ENCODE assay signal across 23 cellular contexts in the genomic region with DNA sequence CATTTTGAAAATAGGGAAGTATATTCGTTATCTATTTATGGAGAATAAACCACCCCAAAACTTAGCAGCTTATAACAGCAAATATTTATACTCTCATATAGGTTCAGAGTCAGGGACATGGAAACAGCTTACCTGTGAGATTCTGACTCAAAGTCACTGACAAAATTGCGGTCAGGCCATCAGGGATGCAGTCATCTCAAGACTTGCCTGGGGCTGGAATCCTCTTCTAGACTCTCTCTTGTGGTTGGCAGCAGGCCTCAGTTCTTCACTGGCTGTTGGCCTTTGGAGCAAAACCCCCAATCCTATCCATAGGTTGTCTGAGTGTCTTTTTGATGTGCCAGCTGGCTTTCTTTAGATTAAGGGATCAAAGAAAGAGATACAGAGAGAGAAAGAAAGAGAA.
DNase-seq lines count a peak whose midpoint lies in the region; ATAC-seq, FAIRE-seq and TF ChIP-seq lines count a peak whose summit lies in the region.
"Had no signal": no experiment of that assay in that cellular context is flagged by ENCODE, and none has a peak within 500 bp of the region (broad histone marks: within the 10 kb centered on the region; RNA-seq: fewer than 3 reads in every experiment).

No MANE protein-coding gene starts in this region.

- peaks cover 15% of the 10 kb centered on the region for H3K36me3 Mint-ChIP-seq in WTC11
- H3K36me3 Mint-ChIP-seq in stimulated activated memory B cell treated with anti-CD40 and anti-IgM and Interleukin-4, amounts not matched to agents 10 μg/mL and 1 μg/mL and 100 μg/mL, for 72 hours = peaks cover 14% of the 10 kb centered on the region
- H3K36me3 Mint-ChIP-seq: CD4-positive, CD25-positive, alpha-beta regulatory T cell had no signal

- H3K4me3 Mint-ChIP-seq in WTC11 = peak overlapping the region; percentile 61
- H3K4me3 Mint-ChIP-seq in stimulated activated memory B cell treated with anti-CD40 and anti-IgM and Interleukin-4, amounts not matched to agents 10 μg/mL and 1 μg/mL and 100 μg/mL, for 72 hours = no peak overlapping the region
- H3K4me3 Mint-ChIP-seq: CD4-positive, CD25-positive, alpha-beta regulatory T cell had no signal

- peaks cover 12% of the 10 kb centered on the region for H3K9me3 Mint-ChIP-seq in WTC11
- H3K9me3 Mint-ChIP-seq in stimulated activated memory B cell treated with anti-CD40 and anti-IgM and Interleukin-4, amounts not matched to agents 10 μg/mL and 1 μg/mL and 100 μg/mL, for 72 hours = peaks cover 4% of the 10 kb centered on the region

- ATAC-seq in WTC11 = no peak
- ATAC-seq in stimulated activated memory B cell treated with anti-CD40 and anti-IgM and Interleukin-4, amounts not matched to agents 10 μg/mL and 1 μg/mL and 100 μg/mL, for 72 hours = peak; percentile 31
- no peak for ATAC-seq in GM18870 (IDR thresholded peaks at IDR 0.05; ENCODE audit: unreplicated experiment)
- ATAC-seq in GM18909 (IDR thresholded peaks at IDR 0.05; ENCODE audit: poor library complexity, unreplicated experiment) = no peak
- ATAC-seq: K562 had no signal

- H3K9me2 ChIP-seq in Karpas-422 (replicated peaks; ENCODE audit: insufficient read depth, low read length) = no peaks in the 10 kb centered on the region
- no peaks in the 10 kb centered on the region for H3K9me2 ChIP-seq in MM.1S (replicated peaks; ENCODE audit: insufficient read depth, low read length)

- H3K27ac ChIP-seq in Karpas-422 (ENCODE audit: low read length) (no peak overlapping the region), keratinocyte (ENCODE audit: control insufficient read depth, insufficient read depth, low read length) (no peak overlapping the region), MM.1S (ENCODE audit: low read length) (no peak overlapping the region)

- H3K79me2 ChIP-seq in Karpas-422 (ENCODE audit: low read length) (no peaks in the 10 kb centered on the region), keratinocyte (ENCODE audit: control insufficient read depth, insufficient read depth, low read length) (no peaks in the 10 kb centered on the region), MM.1S (ENCODE audit: low read length) (no peaks in the 10 kb centered on the region)

- no peak for TF ChIP-seq CTCF in WTC11 (IDR thresholded peaks at IDR 0.05)
- no peak for TF ChIP-seq CTCF in keratinocyte (optimal IDR thresholded peaks at IDR 0.05 in 1 of 3, IDR thresholded peaks at IDR 0.05 in 1 of 3, conservative IDR thresholded peaks at IDR 0.05 in 1 of 3; ENCODE audit: extremely low read depth in 1 of 3, insufficient read depth in 2 of 3, low read length in 3 of 3)
- no peak for TF ChIP-seq CTCF in MM.1S (IDR thresholded peaks at IDR 0.05; ENCODE audit: low read length)

- H3K4me3 ChIP-seq in Karpas-422 (ENCODE audit: low read length) (no peak overlapping the region), keratinocyte (ENCODE audit: control insufficient read depth in 2 of 3, extremely low read depth in 1 of 3, insufficient read depth in 2 of 3, low read depth in 1 of 3, low read length in 3 of 3) (no peak overlapping the region), MM.1S (ENCODE audit: low read length) (no peak overlapping the region)
- H3K4me3 ChIP-seq: K562 had no signal

- no peaks in the 10 kb centered on the region for H3K9me1 ChIP-seq in keratinocyte (ENCODE audit: control insufficient read depth, extremely low read depth, insufficient read depth, low read length)

- H3K4me1 ChIP-seq in Karpas-422 (ENCODE audit: low read length) (no peaks in the 10 kb centered on the region), keratinocyte (ENCODE audit: control insufficient read depth, extremely low read depth, insufficient read depth, low read length) (no peaks in the 10 kb centered on the region), MM.1S (ENCODE audit: low read length) (no peaks in the 10 kb centered on the region)

- dilution Hi-C loops in keratinocyte (cut with MboI; ENCODE audit: extremely low pct_ligation_motif_present, low sequenced_read_pairs) = no loop called here

- no peak overlapping the region for H3K9ac ChIP-seq in Karpas-422 (ENCODE audit: low read length)
- no peak overlapping the region for H3K9ac ChIP-seq in keratinocyte (ENCODE audit: control insufficient read depth, extremely low read depth, insufficient read depth, low read length)
- no peak overlapping the region for H3K9ac ChIP-seq in MM.1S (ENCODE audit: low read length)

- no peaks in the 10 kb centered on the region for H3K27me3 ChIP-seq in Karpas-422 (ENCODE audit: low read length)
- H3K27me3 ChIP-seq in keratinocyte (ENCODE audit: control insufficient read depth, extremely low read depth, insufficient read depth, low read length) = no peaks in the 10 kb centered on the region
- H3K27me3 ChIP-seq in MM.1S (replicated peaks; ENCODE audit: insufficient read depth, low read length) = no peaks in the 10 kb centered on the region

- no peaks in the 10 kb centered on the region for H3F3A ChIP-seq in MM.1S (ENCODE audit: insufficient read depth, low read length)

- H3K9me3 ChIP-seq in Karpas-422 (ENCODE audit: low read length) (no peaks in the 10 kb centered on the region), keratinocyte (ENCODE audit: control insufficient read depth, low read depth, low read length) (no peaks in the 10 kb centered on the region), MM.1S (replicated peaks; ENCODE audit: insufficient read depth, low read length) (no peaks in the 10 kb centered on the region)

- H3K27me3 Mint-ChIP-seq in WTC11 (ENCODE audit: low read depth) = peaks cover 22% of the 10 kb centered on the region
- no peaks in the 10 kb centered on the region for H3K27me3 Mint-ChIP-seq in stimulated activated memory B cell treated with anti-CD40 and anti-IgM and Interleukin-4, amounts not matched to agents 10 μg/mL and 1 μg/mL and 100 μg/mL, for 72 hours

- H2AFZ ChIP-seq in Karpas-422 (ENCODE audit: low read length) = no peak overlapping the region
- no peak overlapping the region for H2AFZ ChIP-seq in keratinocyte (ENCODE audit: control insufficient read depth, low read length)
- no peak overlapping the region for H2AFZ ChIP-seq in MM.1S (ENCODE audit: low read length)

- H3K4me2 ChIP-seq in Karpas-422 (ENCODE audit: low read depth, low read length, poor library complexity, severe bottlenecking) = no peak overlapping the region
- H3K4me2 ChIP-seq in keratinocyte (ENCODE audit: control insufficient read depth, extremely low read depth, insufficient read depth, low read depth, low read length) = no peak overlapping the region
- no peak overlapping the region for H3K4me2 ChIP-seq in MM.1S (ENCODE audit: low read depth, low read length)

- H4K20me1 ChIP-seq in Karpas-422 (ENCODE audit: insufficient read depth, low read depth, low read length) (no peaks in the 10 kb centered on the region), keratinocyte (ENCODE audit: control insufficient read depth, extremely low read depth, insufficient read depth, low read length) (no peaks in the 10 kb centered on the region), MM.1S (ENCODE audit: insufficient read depth, low read length) (no peaks in the 10 kb centered on the region)

- H3K36me3 ChIP-seq in Karpas-422 (ENCODE audit: insufficient read depth, low read length) (no peaks in the 10 kb centered on the region), keratinocyte (ENCODE audit: control insufficient read depth in 2 of 2, extremely low read depth in 1 of 2, insufficient read depth in 2 of 2, low read length in 2 of 2) (no peaks in the 10 kb centered on the region), MM.1S (replicated peaks; ENCODE audit: insufficient read depth, low read length) (no peaks in the 10 kb centered on the region)

- H3K4me1 Mint-ChIP-seq in WTC11 = peaks cover 12% of the 10 kb centered on the region
- H3K4me1 Mint-ChIP-seq in stimulated activated memory B cell treated with anti-CD40 and anti-IgM and Interleukin-4, amounts not matched to agents 10 μg/mL and 1 μg/mL and 100 μg/mL, for 72 hours = peaks cover 9% of the 10 kb centered on the region
- H3K4me1 Mint-ChIP-seq: CD4-positive, CD25-positive, alpha-beta regulatory T cell had no signal

- CTCF ChIA-PET in WTC11 (lab: Charles Lee) = no interaction called here

- no peak for FAIRE-seq in keratinocyte (lab: Jason Lieb, UNC)
- FAIRE-seq: GM12892, GM18507, H54, K562 had no signal

- DNase-seq in Karpas-422 = peak; percentile 15
- DNase-seq in WTC11 (ENCODE audit: low spot score) = no peak
- DNase-seq in keratinocyte (ENCODE audit: low read depth, low spot score) = peak; percentile 7
- no peak for DNase-seq in HK-2 (ENCODE audit: unreplicated experiment)
- DNase-seq in MM.1S = no peak
- DNase-seq: CD4-positive, CD25-positive, alpha-beta regulatory T cell; COR-L47; DMS79 treated with DMSO at 0.1 percent for 48 hours; NCI-H1105; NCI-H146; NCI-H2029 treated with DMSO at 0.1 percent for 48 hours; NCI-H2171; NCI-H345; NCI-H524; NCI-H774; SHP77 had no signal

- H3K27ac Mint-ChIP-seq in WTC11 = no peak overlapping the region
- H3K27ac Mint-ChIP-seq in stimulated activated memory B cell treated with anti-CD40 and anti-IgM and Interleukin-4, amounts not matched to agents 10 μg/mL and 1 μg/mL and 100 μg/mL, for 72 hours = peak overlapping the region; percentile 38
- H3K27ac Mint-ChIP-seq: CD4-positive, CD25-positive, alpha-beta regulatory T cell had no signal

- POLR2A ChIA-PET in WTC11 (lab: Charles Lee) = no interaction called here

TF ChIP-seq in WTC11, 78 proteins besides CTCF, POLR2A, EP300 and RAD21 (continues in another document):
- TF ChIP-seq TEAD4 (CRISPR knock-in tag; IDR thresholded peaks at IDR 0.05) = no peak
- TF ChIP-seq, protein P1, sequence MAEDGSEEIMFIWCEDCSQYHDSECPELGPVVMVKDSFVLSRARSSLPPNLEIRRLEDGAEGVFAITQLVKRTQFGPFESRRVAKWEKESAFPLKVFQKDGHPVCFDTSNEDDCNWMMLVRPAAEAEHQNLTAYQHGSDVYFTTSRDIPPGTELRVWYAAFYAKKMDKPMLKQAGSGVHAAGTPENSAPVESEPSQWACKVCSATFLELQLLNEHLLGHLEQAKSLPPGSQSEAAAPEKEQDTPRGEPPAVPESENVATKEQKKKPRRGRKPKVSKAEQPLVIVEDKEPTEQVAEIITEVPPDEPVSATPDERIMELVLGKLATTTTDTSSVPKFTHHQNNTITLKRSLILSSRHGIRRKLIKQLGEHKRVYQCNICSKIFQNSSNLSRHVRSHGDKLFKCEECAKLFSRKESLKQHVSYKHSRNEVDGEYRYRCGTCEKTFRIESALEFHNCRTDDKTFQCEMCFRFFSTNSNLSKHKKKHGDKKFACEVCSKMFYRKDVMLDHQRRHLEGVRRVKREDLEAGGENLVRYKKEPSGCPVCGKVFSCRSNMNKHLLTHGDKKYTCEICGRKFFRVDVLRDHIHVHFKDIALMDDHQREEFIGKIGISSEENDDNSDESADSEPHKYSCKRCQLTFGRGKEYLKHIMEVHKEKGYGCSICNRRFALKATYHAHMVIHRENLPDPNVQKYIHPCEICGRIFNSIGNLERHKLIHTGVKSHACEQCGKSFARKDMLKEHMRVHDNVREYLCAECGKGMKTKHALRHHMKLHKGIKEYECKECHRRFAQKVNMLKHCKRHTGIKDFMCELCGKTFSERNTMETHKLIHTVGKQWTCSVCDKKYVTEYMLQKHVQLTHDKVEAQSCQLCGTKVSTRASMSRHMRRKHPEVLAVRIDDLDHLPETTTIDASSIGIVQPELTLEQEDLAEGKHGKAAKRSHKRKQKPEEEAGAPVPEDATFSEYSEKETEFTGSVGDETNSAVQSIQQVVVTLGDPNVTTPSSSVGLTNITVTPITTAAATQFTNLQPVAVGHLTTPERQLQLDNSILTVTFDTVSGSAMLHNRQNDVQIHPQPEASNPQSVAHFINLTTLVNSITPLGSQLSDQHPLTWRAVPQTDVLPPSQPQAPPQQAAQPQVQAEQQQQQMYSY (CRISPR knock-in tag; IDR thresholded peaks at IDR 0.05) = no peak

Comparison
In these comparisons a context has a peak if more than half of its experiments do, and no peak if none do; other contexts are left out.
1. DNase-seq: peak in Karpas-422 (single experiment) and keratinocyte (single experiment); none in WTC11 (single experiment), HK-2 (single experiment) and MM.1S (single experiment).